Comparison of ENCODE assay signal across 8 cellular contexts in the genomic region with DNA sequence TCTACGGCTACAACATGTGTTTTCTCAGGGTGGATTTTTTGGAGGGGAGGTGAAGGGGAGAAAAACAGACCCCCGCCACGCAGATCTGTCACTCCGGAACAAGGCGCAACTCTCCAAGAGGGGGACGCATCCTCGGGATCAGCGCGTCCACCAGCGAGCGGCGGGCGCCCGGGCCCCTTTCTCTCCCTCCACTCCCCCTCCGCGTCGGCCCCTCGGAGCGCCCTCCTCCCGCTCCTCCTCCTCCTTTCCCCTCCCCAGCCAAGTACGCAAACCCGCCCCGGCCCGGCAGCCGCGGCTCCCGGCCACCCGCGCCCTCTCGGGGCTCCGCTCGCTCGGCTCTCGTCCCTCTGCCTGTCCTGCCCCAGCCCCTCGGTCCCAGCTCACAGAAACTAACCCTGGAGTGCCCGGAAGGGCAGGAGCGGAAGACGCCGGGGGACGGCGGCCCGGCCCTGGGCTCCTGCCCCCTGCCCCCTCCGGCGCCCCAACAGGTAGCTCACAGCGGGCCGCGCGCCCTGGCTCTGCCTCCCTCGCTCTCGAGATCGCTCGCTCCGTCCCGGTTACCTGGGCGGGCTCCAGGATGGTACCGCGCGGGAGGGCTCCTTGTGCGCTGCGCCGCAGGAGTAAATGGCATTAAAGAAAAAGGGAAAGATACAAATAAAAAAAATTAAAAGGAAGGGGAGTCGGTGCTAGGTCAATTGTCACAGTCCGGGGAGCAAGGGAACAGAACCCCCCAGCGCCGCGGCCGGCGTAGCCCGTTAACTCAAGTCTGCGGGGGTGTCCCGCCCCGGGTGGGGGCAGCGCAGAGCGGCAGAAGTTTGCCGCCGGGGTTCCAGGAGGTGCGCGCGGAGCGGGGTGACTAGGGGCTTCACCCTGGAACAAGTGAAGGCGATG.
A peak's percentile ranks its signal among the peaks of the same experiment; 100 is the strongest.
DNase-seq lines count a peak whose midpoint lies in the region; ATAC-seq and FAIRE-seq lines count a peak whose summit lies in the region.

No MANE protein-coding gene starts in this region.

- peaks cover 0 to 2% of the 10 kb centered on the region in 2 donors for H3K4me1 ChIP-seq in small intestine (ENCODE audit: control insufficient read depth in 2 of 2, insufficient read depth in 1 of 2, low read depth in 1 of 2, low read length in 1 of 2)

- H3K27me3 Mint-ChIP-seq in activated T-helper 17 cell treated with anti-CD3 and anti-CD28 coated beads, Interleukin-2, amount 50 U/mL, for 72 hours = peaks cover 43% of the 10 kb centered on the region

- H3K27ac Mint-ChIP-seq in activated T-helper 17 cell treated with anti-CD3 and anti-CD28 coated beads, Interleukin-2, amount 50 U/mL, for 72 hours = peak overlapping the region; percentile 18

- H3K4me3 ChIP-seq in small intestine (ENCODE audit: low read depth in 1 of 2, low read length in 2 of 2) = peak overlapping the region in 1 of 2 donors; percentile 54

- intact Hi-C loops in left cardiac atrium (cut with DNase I) = loop anchor here in 1 of 2 donors (5.0 to 10.0 kb wide), 2 partner anchors 252 to 415 kb away; a partner anchor contains a TSS

- H3K36me3 ChIP-seq in small intestine (ENCODE audit: control insufficient read depth in 2 of 2, insufficient read depth in 2 of 2, low read length in 2 of 2) = no peaks in the 10 kb centered on the region

- peaks cover 9% of the 10 kb centered on the region for H3K4me1 Mint-ChIP-seq in activated T-helper 17 cell treated with anti-CD3 and anti-CD28 coated beads, Interleukin-2, amount 50 U/mL, for 72 hours

- peaks cover 9% of the 10 kb centered on the region for H3K36me3 Mint-ChIP-seq in activated T-helper 17 cell treated with anti-CD3 and anti-CD28 coated beads, Interleukin-2, amount 50 U/mL, for 72 hours (ENCODE audit: low read depth)

- peak; percentile 18 for DNase-seq in stimulated activated CD4-positive, alpha-beta T cell treated with anti-CD3 and anti-CD28 coated beads, Interleukin-15, amount 100 ng/mL, for 24 hours
- no peak for DNase-seq in stimulated activated CD4-positive, alpha-beta T cell treated with anti-CD3 and anti-CD28 coated beads, Interleukin-12 subunit alpha, Interleukin-12 subunit beta, amount 100 ng/mL, for 4 hours
- DNase-seq in left cardiac atrium = peak; percentile 68
- DNase-seq in pons (ENCODE audit: low spot score) = peak; percentile 16
- DNase-seq in small intestine = no peak
- DNase-seq in stimulated activated CD8-positive, alpha-beta memory T cell treated with anti-CD3 and anti-CD28 coated beads, Interleukin-4, amount 100 ng/mL, for 48 hours = no peak

- H3K9me3 Mint-ChIP-seq in activated T-helper 17 cell treated with anti-CD3 and anti-CD28 coated beads, Interleukin-2, amount 50 U/mL, for 72 hours = no peaks in the 10 kb centered on the region

- H3K4me3 Mint-ChIP-seq in activated T-helper 17 cell treated with anti-CD3 and anti-CD28 coated beads, Interleukin-2, amount 50 U/mL, for 72 hours = no peak overlapping the region

- peaks cover 0 to 36% of the 10 kb centered on the region in 2 donors for H3K27me3 ChIP-seq in small intestine (ENCODE audit: control insufficient read depth in 2 of 2, insufficient read depth in 2 of 2, low read length in 2 of 2)

- 3 to 4% (median 3%) methylated on average over 63 to 81 of the region's 81 CpGs for WGBS in small intestine, 3 donors

- no peaks in the 10 kb centered on the region for H3K9me3 ChIP-seq in small intestine (ENCODE audit: control insufficient read depth, low read depth)

- ATAC-seq in activated T-helper 17 cell treated with anti-CD3 and anti-CD28 coated beads, Interleukin-2, amount 50 U/mL, for 72 hours (replicated peaks) = no peak
- peak; percentile 56 to 61 for ATAC-seq in left cardiac atrium
- ATAC-seq in HG03342 (IDR thresholded peaks at IDR 0.05; ENCODE audit: unreplicated experiment) = no peak

- H3K27ac ChIP-seq in small intestine (ENCODE audit: low read depth in 1 of 2, low read length in 1 of 2) = peak overlapping the region in 1 of 2 donors; percentile 81

- no peak for FAIRE-seq in small intestine (lab: Jason Lieb, UNC)

Comparison
In these comparisons a context has a peak if more than half of its experiments do, and no peak if none do; other contexts are left out.
1. DNase-seq: peak in stimulated activated CD4-positive, alpha-beta T cell treated with anti-CD3 and anti-CD28 coated beads, Interleukin-15, amount 100 ng/mL, for 24 hours (single experiment), left cardiac atrium (single experiment) and pons (single experiment); none in stimulated activated CD4-positive, alpha-beta T cell treated with anti-CD3 and anti-CD28 coated beads, Interleukin-12 subunit alpha, Interleukin-12 subunit beta, amount 100 ng/mL, for 4 hours (single experiment), small intestine (single experiment) and stimulated activated CD8-positive, alpha-beta memory T cell treated with anti-CD3 and anti-CD28 coated beads, Interleukin-4, amount 100 ng/mL, for 48 hours (single experiment).
2. ATAC-seq: peak in left cardiac atrium (2 of 2); none in activated T-helper 17 cell treated with anti-CD3 and anti-CD28 coated beads, Interleukin-2, amount 50 U/mL, for 72 hours (single experiment) and HG03342 (single experiment).